Comparison of ENCODE assay signal across 14 cellular contexts in genomic region chr16:85195271-85195647, GRCh38.
"Had no signal": no experiment of that assay in that cellular context is flagged by ENCODE, and none has a peak within 500 bp of the region (broad histone marks: within the 10 kb centered on the region; RNA-seq: fewer than 3 reads in every experiment).

No MANE protein-coding gene starts in this region.

- H3K27ac ChIP-seq: parathyroid adenoma had no signal

- H3K9me3 ChIP-seq: SK-N-SH had no signal

- DNase-seq: activated naive CD4-positive, alpha-beta T cell treated with anti-CD3 and anti-CD28 coated beads for 36 hours; activated naive CD8-positive, alpha-beta T cell treated with anti-CD3 and anti-CD28 coated beads, Interleukin-2, amount 50 U/mL, for 24 hours; erythroblast; glutamatergic neuron; SK-N-SH; stimulated activated CD4-positive, alpha-beta T cell treated with anti-CD3 and anti-CD28 coated beads, Interleukin-15, amount 100 ng/mL, for 24 hours; stimulated activated CD4-positive, alpha-beta T cell treated with anti-CD3 and anti-CD28 coated beads, Interleukin-4, amount 100 ng/mL, for 24 hours; stimulated activated naive CD4-positive, alpha-beta T cell treated with Interleukin-2 at 50 U/mL for 16 hours; T-helper 1 cell; T1000 had no signal

- H3K9me3 Mint-ChIP-seq: activated naive CD8-positive, alpha-beta T cell treated with anti-CD3 and anti-CD28 coated beads, Interleukin-2, amount 50 U/mL, for 24 hours; activated T-helper 2 cell treated with anti-CD3 and anti-CD28 coated beads, Interferon-gamma antibody, Interleukin-2, Interleukin-4, amounts not matched to agents 10 μg/mL and 5 μg/mL and 100 μg/mL, durations not matched to agents 14 hours and 24 hours and 36 hours had no signal

- H3K4me1 Mint-ChIP-seq: activated naive CD8-positive, alpha-beta T cell treated with anti-CD3 and anti-CD28 coated beads, Interleukin-2, amount 50 U/mL, for 24 hours had no signal

- ATAC-seq: activated CD4-positive, CD25-positive, alpha-beta regulatory T cell treated with anti-CD3 and anti-CD28 coated beads, Interleukin-2, amount 50 U/mL, for 24 hours; activated naive CD8-positive, alpha-beta T cell treated with anti-CD3 and anti-CD28 coated beads, Interleukin-2, amount 50 U/mL, for 24 hours had no signal

- H3K4me1 ChIP-seq: parathyroid adenoma had no signal

- H3K4me3 Mint-ChIP-seq: activated naive CD4-positive, alpha-beta T cell treated with anti-CD3 and anti-CD28 coated beads for 36 hours; activated naive CD8-positive, alpha-beta T cell treated with anti-CD3 and anti-CD28 coated beads, Interleukin-2, amount 50 U/mL, for 24 hours had no signal

- H3K27me3 Mint-ChIP-seq: activated naive CD8-positive, alpha-beta T cell treated with anti-CD3 and anti-CD28 coated beads, Interleukin-2, amount 50 U/mL, for 24 hours had no signal

- H3K27ac Mint-ChIP-seq: activated naive CD4-positive, alpha-beta T cell treated with anti-CD3 and anti-CD28 coated beads for 36 hours; activated naive CD8-positive, alpha-beta T cell treated with anti-CD3 and anti-CD28 coated beads, Interleukin-2, amount 50 U/mL, for 24 hours; activated T-helper 2 cell treated with anti-CD3 and anti-CD28 coated beads, Interferon-gamma antibody, Interleukin-2, Interleukin-4, amounts not matched to agents 10 μg/mL and 5 μg/mL and 100 μg/mL, durations not matched to agents 14 hours and 24 hours and 36 hours had no signal

- H3K4me3 ChIP-seq: skin epidermis had no signal

- H3K9ac ChIP-seq: parathyroid adenoma, SK-N-SH had no signal
